In the genomic region with DNA sequence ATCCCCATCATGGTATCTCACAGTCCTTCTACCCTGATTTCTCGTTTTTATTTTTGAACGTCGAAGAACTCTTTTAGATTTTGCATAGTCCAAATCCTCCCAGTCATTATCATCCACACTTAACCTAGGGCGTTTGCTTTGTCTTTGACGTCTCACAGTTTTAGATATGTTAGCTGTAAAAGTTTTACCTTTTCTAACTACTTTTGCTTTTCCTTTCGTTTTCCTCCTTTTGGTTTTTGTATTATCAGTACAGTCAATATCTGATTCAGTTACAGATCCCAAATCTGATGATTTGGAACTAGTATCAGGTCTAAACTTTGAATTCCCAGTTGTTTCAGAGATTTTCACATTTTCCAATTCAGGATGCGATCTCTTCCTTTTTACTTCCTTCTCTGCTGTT, we compare ENCODE assay signal across 17 cellular contexts. TPM values are rescaled to one million over a fixed set of nuclear protein-coding genes. Genes with fewer than 3 reads are reported as not detected.
DNase-seq lines count a peak whose midpoint lies in the region; ATAC-seq and TF ChIP-seq lines count a peak whose summit lies in the region.
"Had no signal": no experiment of that assay in that cellular context is flagged by ENCODE, and none has a peak within 500 bp of the region (broad histone marks: within the 10 kb centered on the region; RNA-seq: fewer than 3 reads in every experiment).

No MANE protein-coding gene starts in this region.

- H3K27ac ChIP-seq in CD8-positive, alpha-beta T cell (ENCODE audit: low read depth, low read length) = no peak overlapping the region
- no peak overlapping the region for H3K27ac ChIP-seq in ascending aorta
- H3K27ac ChIP-seq: BLaER1 treated with 17β-estradiol and CSF1 and Interleukin-3, amounts not matched to agents 10 nM and 100 nM; KMS-11; prostate gland; VCaP had no signal

- peaks cover 52% of the 10 kb centered on the region for H3K36me3 Mint-ChIP-seq in activated CD4-positive, alpha-beta T cell treated with anti-CD3 and anti-CD28 coated beads, Interleukin-2, amount 10 ng/mL, durations not matched to agents 7 days and 5 days (ENCODE audit: low read depth)
- peaks cover 64% of the 10 kb centered on the region for H3K36me3 Mint-ChIP-seq in CD8-positive, alpha-beta T cell
- peaks cover 56% of the 10 kb centered on the region for H3K36me3 Mint-ChIP-seq in activated CD8-positive, alpha-beta T cell treated with anti-CD3 and anti-CD28 coated beads, Interleukin-2, amount 10 ng/mL, durations not matched to agents 7 days and 5 days (ENCODE audit: low read depth)
- H3K36me3 Mint-ChIP-seq in immature natural killer cell = peaks cover 14 to 30% (median 23%) of the 10 kb centered on the region in 3 donors

- POLR2A ChIA-PET in activated CD4-positive, alpha-beta T cell treated with anti-CD3 and anti-CD28 coated beads, Interleukin-2, amount 10 ng/mL, durations not matched to agents 7 days and 5 days (lab: Charles Lee) = no interaction called here
- POLR2A ChIA-PET in CD8-positive, alpha-beta T cell (lab: Charles Lee) = no interaction called here
- POLR2A ChIA-PET in activated CD8-positive, alpha-beta T cell treated with anti-CD3 and anti-CD28 coated beads, Interleukin-2, amount 10 ng/mL, durations not matched to agents 7 days and 5 days (lab: Charles Lee) = no interaction called here

- TF ChIP-seq CTCF in CD8-positive, alpha-beta T cell (IDR thresholded peaks at IDR 0.05) = no peak
- TF ChIP-seq CTCF in ascending aorta (IDR thresholded peaks at IDR 0.05) = no peak

- peaks cover 23% of the 10 kb centered on the region for H3K4me1 Mint-ChIP-seq in activated CD4-positive, alpha-beta T cell treated with anti-CD3 and anti-CD28 coated beads, Interleukin-2, amount 10 ng/mL, durations not matched to agents 7 days and 5 days
- H3K4me1 Mint-ChIP-seq in CD8-positive, alpha-beta T cell (ENCODE audit: low read depth) = peaks cover 16% of the 10 kb centered on the region
- peaks cover 14% of the 10 kb centered on the region for H3K4me1 Mint-ChIP-seq in activated CD8-positive, alpha-beta T cell treated with anti-CD3 and anti-CD28 coated beads, Interleukin-2, amount 10 ng/mL, durations not matched to agents 7 days and 5 days (ENCODE audit: low read depth)
- peaks cover 22 to 31% of the 10 kb centered on the region in 2 donors for H3K4me1 Mint-ChIP-seq in immature natural killer cell

- no peaks in the 10 kb centered on the region for H3K9me3 Mint-ChIP-seq in activated CD4-positive, alpha-beta T cell treated with anti-CD3 and anti-CD28 coated beads, Interleukin-2, amount 10 ng/mL, durations not matched to agents 7 days and 5 days
- H3K9me3 Mint-ChIP-seq in CD8-positive, alpha-beta T cell = no peaks in the 10 kb centered on the region
- no peaks in the 10 kb centered on the region for H3K9me3 Mint-ChIP-seq in activated CD8-positive, alpha-beta T cell treated with anti-CD3 and anti-CD28 coated beads, Interleukin-2, amount 10 ng/mL, durations not matched to agents 7 days and 5 days (ENCODE audit: insufficient read depth)
- H3K9me3 Mint-ChIP-seq in immature natural killer cell = no peaks in the 10 kb centered on the region

- H3K27me3 ChIP-seq in CD8-positive, alpha-beta T cell (ENCODE audit: insufficient read depth, low read length) = no peaks in the 10 kb centered on the region
- no peaks in the 10 kb centered on the region for H3K27me3 ChIP-seq in ascending aorta
- H3K27me3 ChIP-seq: BLaER1 treated with 17β-estradiol and CSF1 and Interleukin-3, amounts not matched to agents 10 nM and 100 nM had no signal

- H3K27ac Mint-ChIP-seq in activated CD4-positive, alpha-beta T cell treated with anti-CD3 and anti-CD28 coated beads, Interleukin-2, amount 10 ng/mL, durations not matched to agents 7 days and 5 days = peak overlapping the region; percentile 57
- peak overlapping the region; percentile 70 for H3K27ac Mint-ChIP-seq in CD8-positive, alpha-beta T cell
- peak overlapping the region; percentile 71 for H3K27ac Mint-ChIP-seq in activated CD8-positive, alpha-beta T cell treated with anti-CD3 and anti-CD28 coated beads, Interleukin-2, amount 10 ng/mL, durations not matched to agents 7 days and 5 days
- H3K27ac Mint-ChIP-seq in immature natural killer cell = peak overlapping the region; percentile 67 to 90 (median 88)

- no peaks in the 10 kb centered on the region for H3K4me1 ChIP-seq in CD8-positive, alpha-beta T cell (ENCODE audit: insufficient read depth, low read length)
- H3K4me1 ChIP-seq in ascending aorta = no peaks in the 10 kb centered on the region
- H3K4me1 ChIP-seq: prostate gland had no signal

- CTCF ChIA-PET in activated CD4-positive, alpha-beta T cell treated with anti-CD3 and anti-CD28 coated beads, Interleukin-2, amount 10 ng/mL, durations not matched to agents 7 days and 5 days (lab: Charles Lee) = interaction anchor here (1.3 kb wide), 1 partner anchor 9 kb away, joined by 3 read pairs; no protein-coding TSS in a partner anchor
- CTCF ChIA-PET in CD8-positive, alpha-beta T cell (lab: Charles Lee) = no interaction called here
- CTCF ChIA-PET in activated CD8-positive, alpha-beta T cell treated with anti-CD3 and anti-CD28 coated beads, Interleukin-2, amount 10 ng/mL, durations not matched to agents 7 days and 5 days (lab: Charles Lee) = interaction anchor here (1.5 kb wide), 1 partner anchor 15 kb away, joined by 3 read pairs; no protein-coding TSS in a partner anchor

- peak overlapping the region; percentile 8 for H3K4me3 Mint-ChIP-seq in activated CD4-positive, alpha-beta T cell treated with anti-CD3 and anti-CD28 coated beads, Interleukin-2, amount 10 ng/mL, durations not matched to agents 7 days and 5 days
- peak overlapping the region; percentile 46 for H3K4me3 Mint-ChIP-seq in CD8-positive, alpha-beta T cell
- H3K4me3 Mint-ChIP-seq in activated CD8-positive, alpha-beta T cell treated with anti-CD3 and anti-CD28 coated beads, Interleukin-2, amount 10 ng/mL, durations not matched to agents 7 days and 5 days = no peak overlapping the region
- peak overlapping the region; percentile 33 to 74 (median 65) for H3K4me3 Mint-ChIP-seq in immature natural killer cell

- no peaks in the 10 kb centered on the region for H3K27me3 Mint-ChIP-seq in activated CD4-positive, alpha-beta T cell treated with anti-CD3 and anti-CD28 coated beads, Interleukin-2, amount 10 ng/mL, durations not matched to agents 7 days and 5 days
- H3K27me3 Mint-ChIP-seq in CD8-positive, alpha-beta T cell (ENCODE audit: low read depth) = no peaks in the 10 kb centered on the region
- H3K27me3 Mint-ChIP-seq in activated CD8-positive, alpha-beta T cell treated with anti-CD3 and anti-CD28 coated beads, Interleukin-2, amount 10 ng/mL, durations not matched to agents 7 days and 5 days (ENCODE audit: low read depth) = no peaks in the 10 kb centered on the region
- peaks cover 0 to 2% (median 0%) of the 10 kb centered on the region in 3 donors for H3K27me3 Mint-ChIP-seq in immature natural killer cell (ENCODE audit: low read depth in 3 of 3)

- peaks cover 28% of the 10 kb centered on the region for H3K36me3 ChIP-seq in CD8-positive, alpha-beta T cell (ENCODE audit: insufficient read depth, low read length)
- H3K36me3 ChIP-seq in ascending aorta = peaks cover 47 to 51% of the 10 kb centered on the region in 2 donors
- H3K36me3 ChIP-seq: prostate gland had no signal

- intact Hi-C loops in CD8-positive, alpha-beta T cell (cut with DNase I, micrococcal nuclease) = no loop called here
- intact Hi-C loops in ascending aorta (cut with DNase I) = no loop called here

- no peak overlapping the region for H3K4me3 ChIP-seq in CD8-positive, alpha-beta T cell (ENCODE audit: low read depth, low read length)
- H3K4me3 ChIP-seq in ascending aorta = no peak overlapping the region
- H3K4me3 ChIP-seq: BLaER1 treated with 17β-estradiol and CSF1 and Interleukin-3, amounts not matched to agents 10 nM and 100 nM; prostate gland had no signal

- no peak for DNase-seq in activated CD4-positive, alpha-beta T cell treated with anti-CD3 and anti-CD28 coated beads, Interleukin-2, amount 10 ng/mL, durations not matched to agents 7 days and 5 days
- no peak for DNase-seq in activated CD4-positive, alpha-beta T cell treated with anti-CD3 and anti-CD28 coated beads for 1 hour
- DNase-seq in CD8-positive, alpha-beta T cell = no peak
- DNase-seq in activated CD8-positive, alpha-beta T cell treated with anti-CD3 and anti-CD28 coated beads, Interleukin-2, amount 10 ng/mL, durations not matched to agents 7 days and 5 days = no peak
- DNase-seq in immature natural killer cell (no peak), ascending aorta (ENCODE audit: low spot score in 2 of 2) (no peak)
- DNase-seq: left cardiac atrium; midbrain; NCI-H1105; NCI-H2081 treated with DMSO at 0.1 percent for 48 hours; stimulated activated CD4-positive, alpha-beta T cell treated with anti-CD3 and anti-CD28 coated beads, Interleukin-4, amount 100 ng/mL, for 24 hours had no signal

- no peak for ATAC-seq in CD8-positive, alpha-beta T cell
- ATAC-seq in activated CD8-positive, alpha-beta T cell treated with anti-CD3 and anti-CD28 coated beads, Interleukin-2, amount 10 ng/mL, durations not matched to agents 7 days and 5 days = no peak
- no peak for ATAC-seq in GM21717 (IDR thresholded peaks at IDR 0.05; ENCODE audit: unreplicated experiment)
- ATAC-seq in GM21786 (IDR thresholded peaks at IDR 0.05; ENCODE audit: unreplicated experiment) = no peak
- ATAC-seq: left cardiac atrium had no signal

- no peaks in the 10 kb centered on the region for H3K9me3 ChIP-seq in CD8-positive, alpha-beta T cell (ENCODE audit: low read length)
- no peaks in the 10 kb centered on the region for H3K9me3 ChIP-seq in ascending aorta
- H3K9me3 ChIP-seq: BLaER1 treated with 17β-estradiol and CSF1 and Interleukin-3, amounts not matched to agents 10 nM and 100 nM; prostate gland had no signal

RNA-seq across cellular contexts. Expression of gene PSMG1, which starts 13.1 kb away (rescaled TPM):
- 10 to 100 TPM; 66.8 to 84.3 TPM for total RNA-seq in activated CD4-positive, alpha-beta T cell treated with anti-CD3 and anti-CD28 coated beads, Interleukin-2, amount 10 ng/mL, durations not matched to agents 7 days and 5 days
- total RNA-seq in CD8-positive, alpha-beta T cell = 1 to 10 TPM; 4.7 to 6.8 TPM
- 10 to 100 TPM; 69.0 to 74.5 TPM for total RNA-seq in activated CD8-positive, alpha-beta T cell treated with anti-CD3 and anti-CD28 coated beads, Interleukin-2, amount 10 ng/mL, durations not matched to agents 7 days and 5 days
- polyA plus RNA-seq in immature natural killer cell = 10 to 100 TPM; 29.5 to 39.6 (median 33.3) TPM
- total RNA-seq in ascending aorta = 25.4 TPM
